Comparison of ENCODE assay signal across 35 cellular contexts in genomic region chr5:32432633-32433032, GRCh38.
"Had no signal": no experiment of that assay in that cellular context is flagged by ENCODE, and none has a peak within 500 bp of the region (broad histone marks: within the 10 kb centered on the region; RNA-seq: fewer than 3 reads in every experiment).

No MANE protein-coding gene starts in this region.

- DNase-seq: activated B cell treated with CpG ODN at 0.5 μM for 24 hours; activated CD4-positive, alpha-beta memory T cell treated with anti-CD3 and anti-CD28 coated beads for 36 hours; activated CD4-positive, alpha-beta T cell treated with anti-CD3 and anti-CD28 coated beads for 4 hours; activated CD4-positive, alpha-beta T cell treated with anti-CD3 and anti-CD28 coated beads, Interleukin-2, amount 10 ng/mL, durations not matched to agents 24 days and 14 days; activated CD4-positive, alpha-beta T cell treated with anti-CD3 and anti-CD28 coated beads, Interleukin-2, amount 50 U/mL, for 1 hour; activated CD4-positive, alpha-beta T cell treated with anti-CD3 and anti-CD28 coated beads, Interleukin-2, amount 50 U/mL, for 4 hours; activated CD4-positive, CD25-positive, alpha-beta regulatory T cell treated with anti-CD3 and anti-CD28 coated beads, Interleukin-2, amount 50 U/mL, for 72 hours; activated CD8-positive, alpha-beta memory T cell treated with anti-CD3 and anti-CD28 coated beads, Interleukin-2, amount 50 U/mL, for 4 hours; activated CD8-positive, alpha-beta T cell treated with anti-CD3 and anti-CD28 coated beads for 36 hours; activated effector memory CD4-positive, alpha-beta T cell treated with Interleukin-2 at 50 U/mL for 16 hours; activated gamma-delta T cell; activated naive CD4-positive, alpha-beta T cell treated with anti-CD3 and anti-CD28 coated beads, Interleukin-2, amount 10 ng/mL, durations not matched to agents 7 days and 5 days; activated naive CD4-positive, alpha-beta T cell treated with Interleukin-2 at 50 U/mL for 16 hours; activated naive CD8-positive, alpha-beta T cell treated with anti-CD3 and anti-CD28 coated beads, Interleukin-2, amount 10 ng/mL, durations not matched to agents 7 days and 5 days; activated naive CD8-positive, alpha-beta T cell treated with anti-CD3 and anti-CD28 coated beads, Interleukin-2, amount 50 U/mL, for 24 hours; activated T-cell treated with anti-CD3 and anti-CD28 coated beads for 4 hours; activated T-cell treated with anti-CD3 and anti-CD28 coated beads, Interleukin-2, amount 50 U/mL, for 1 hour; activated T-cell treated with anti-CD3 and anti-CD28 coated beads, Interleukin-2, amount 50 U/mL, for 4 hours; amygdala; anterior cingulate cortex; caudate nucleus; cerebellar nuclear complex; T-helper 2 cell; T-helper 9 cell had no signal

- H3K9me3 ChIP-seq: ascending aorta had no signal

- H3K36me3 ChIP-seq: cardiac muscle cell had no signal

- H3K27ac Mint-ChIP-seq: activated B cell treated with CpG ODN at 0.5 μM for 24 hours; activated CD4-positive, alpha-beta memory T cell treated with anti-CD3 and anti-CD28 coated beads for 36 hours; activated CD4-positive, alpha-beta T cell treated with anti-CD3 and anti-CD28 coated beads, Interleukin-2, amount 10 ng/mL, durations not matched to agents 24 days and 14 days; activated CD8-positive, alpha-beta T cell treated with anti-CD3 and anti-CD28 coated beads for 36 hours; activated naive CD4-positive, alpha-beta T cell treated with anti-CD3 and anti-CD28 coated beads, Interleukin-2, amount 10 ng/mL, durations not matched to agents 7 days and 5 days; activated naive CD4-positive, alpha-beta T cell treated with anti-CD3 and anti-CD28 coated beads, Interleukin-2, amount 50 U/mL, for 24 hours; activated naive CD8-positive, alpha-beta T cell treated with anti-CD3 and anti-CD28 coated beads, Interleukin-2, amount 10 ng/mL, durations not matched to agents 7 days and 5 days; activated naive CD8-positive, alpha-beta T cell treated with anti-CD3 and anti-CD28 coated beads, Interleukin-2, amount 50 U/mL, for 24 hours; activated T-helper 2 cell treated with anti-CD3 and anti-CD28 coated beads, Interferon-gamma antibody, Interleukin-2, Interleukin-4, amounts not matched to agents 10 μg/mL and 5 μg/mL and 100 μg/mL, durations not matched to agents 14 hours and 24 hours and 36 hours; brain; T-helper 2 cell treated with Interferon-gamma antibody and Interleukin-4, amounts not matched to agents 5 μg/mL and 100 μg/mL, for 36 hours had no signal

- H3K4me3 Mint-ChIP-seq: activated B cell treated with CpG ODN at 0.5 μM for 24 hours; activated CD4-positive, alpha-beta memory T cell treated with anti-CD3 and anti-CD28 coated beads for 36 hours; activated CD4-positive, alpha-beta T cell treated with anti-CD3 and anti-CD28 coated beads, Interleukin-2, amount 10 ng/mL, durations not matched to agents 24 days and 14 days; activated CD8-positive, alpha-beta T cell treated with anti-CD3 and anti-CD28 coated beads for 36 hours; activated naive CD4-positive, alpha-beta T cell treated with anti-CD3 and anti-CD28 coated beads, Interleukin-2, amount 10 ng/mL, durations not matched to agents 7 days and 5 days; activated naive CD8-positive, alpha-beta T cell; activated naive CD8-positive, alpha-beta T cell treated with anti-CD3 and anti-CD28 coated beads, Interleukin-2, amount 10 ng/mL, durations not matched to agents 7 days and 5 days; activated naive CD8-positive, alpha-beta T cell treated with anti-CD3 and anti-CD28 coated beads, Interleukin-2, amount 50 U/mL, for 24 hours; activated T-cell treated with anti-CD3 and anti-CD28 coated beads, Interleukin-2, amount 50 U/mL, for 4 hours; brain; T-helper 2 cell treated with Interferon-gamma antibody and Interleukin-4, amounts not matched to agents 5 μg/mL and 100 μg/mL, for 36 hours had no signal

- H3K27ac ChIP-seq: ascending aorta, cardiac muscle cell, VCaP had no signal

- ATAC-seq: activated CD8-positive, alpha-beta T cell treated with anti-CD3 and anti-CD28 coated beads for 36 hours; activated naive CD8-positive, alpha-beta T cell treated with anti-CD3 and anti-CD28 coated beads, Interleukin-2, amount 50 U/mL, for 24 hours; activated T-cell treated with anti-CD3 and anti-CD28 coated beads, Interleukin-2, amount 50 U/mL, for 4 hours had no signal

- H3K9me3 Mint-ChIP-seq: activated B cell treated with CpG ODN at 0.5 μM for 24 hours; activated naive CD4-positive, alpha-beta T cell treated with anti-CD3 and anti-CD28 coated beads, Interleukin-2, amount 50 U/mL, for 24 hours; activated T-cell treated with anti-CD3 and anti-CD28 coated beads, Interleukin-2, amount 50 U/mL, for 4 hours; central memory CD8-positive, alpha-beta T cell had no signal

- H3K27me3 ChIP-seq: ascending aorta, cardiac muscle cell had no signal

- H3K4me3 ChIP-seq: ascending aorta, cardiac muscle cell had no signal

- FAIRE-seq: bronchial epithelial cell, TTC549 had no signal

- H3K27me3 Mint-ChIP-seq: activated B cell treated with CpG ODN at 0.5 μM for 24 hours; activated CD4-positive, alpha-beta memory T cell treated with anti-CD3 and anti-CD28 coated beads for 36 hours; activated CD4-positive, alpha-beta T cell treated with anti-CD3 and anti-CD28 coated beads, Interleukin-2, amount 10 ng/mL, durations not matched to agents 24 days and 14 days; activated CD8-positive, alpha-beta T cell treated with anti-CD3 and anti-CD28 coated beads for 36 hours; activated naive CD4-positive, alpha-beta T cell treated with anti-CD3 and anti-CD28 coated beads, Interleukin-2, amount 10 ng/mL, durations not matched to agents 7 days and 5 days; activated naive CD4-positive, alpha-beta T cell treated with anti-CD3 and anti-CD28 coated beads, Interleukin-2, amount 50 U/mL, for 24 hours; activated naive CD8-positive, alpha-beta T cell; activated naive CD8-positive, alpha-beta T cell treated with anti-CD3 and anti-CD28 coated beads, Interleukin-2, amount 10 ng/mL, durations not matched to agents 7 days and 5 days; activated naive CD8-positive, alpha-beta T cell treated with anti-CD3 and anti-CD28 coated beads, Interleukin-2, amount 50 U/mL, for 24 hours; brain; central memory CD8-positive, alpha-beta T cell had no signal

- H3K4me1 ChIP-seq: ascending aorta had no signal
